ENCODE assay signal across 1 cellular context in genomic region chr5:143562935-143563334, GRCh38.
A peak's percentile ranks its signal among the peaks of the same experiment; 100 is the strongest.
TF ChIP-seq lines count a peak whose summit lies in the region.

No MANE protein-coding gene starts in this region.

TF ChIP-seq in HepG2, 621 proteins besides CTCF, POLR2A, EP300 and RAD21 (continued from another document and continues in another):
- TF ChIP-seq JARID2 (CRISPR knock-in tag; IDR thresholded peaks at IDR 0.05; ENCODE audit: insufficient replicate concordance), result no peak
- peak; percentile 75 for TF ChIP-seq CEBPG (CRISPR knock-in tag; IDR thresholded peaks at IDR 0.05)
- no peak for TF ChIP-seq BHLHE40 (IDR thresholded peaks at IDR 0.05; ENCODE audit: low read length)
- TF ChIP-seq ZNF225 (CRISPR knock-in tag; IDR thresholded peaks at IDR 0.05), result no peak
- TF ChIP-seq, protein P1, sequence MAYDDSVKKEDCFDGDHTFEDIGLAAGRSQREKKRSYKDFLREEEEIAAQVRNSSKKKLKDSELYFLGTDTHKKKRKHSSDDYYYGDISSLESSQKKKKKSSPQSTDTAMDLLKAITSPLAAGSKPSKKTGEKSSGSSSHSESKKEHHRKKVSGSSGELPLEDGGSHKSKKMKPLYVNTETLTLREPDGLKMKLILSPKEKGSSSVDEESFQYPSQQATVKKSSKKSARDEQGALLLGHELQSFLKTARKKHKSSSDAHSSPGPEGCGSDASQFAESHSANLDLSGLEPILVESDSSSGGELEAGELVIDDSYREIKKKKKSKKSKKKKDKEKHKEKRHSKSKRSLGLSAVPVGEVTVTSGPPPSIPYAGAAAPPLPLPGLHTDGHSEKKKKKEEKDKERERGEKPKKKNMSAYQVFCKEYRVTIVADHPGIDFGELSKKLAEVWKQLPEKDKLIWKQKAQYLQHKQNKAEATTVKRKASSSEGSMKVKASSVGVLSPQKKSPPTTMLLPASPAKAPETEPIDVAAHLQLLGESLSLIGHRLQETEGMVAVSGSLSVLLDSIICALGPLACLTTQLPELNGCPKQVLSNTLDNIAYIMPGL (CRISPR knock-in tag; IDR thresholded peaks at IDR 0.05; ENCODE audit: borderline replicate concordance in 1 of 2, low read depth in 1 of 2), result no peak
- TF ChIP-seq MEIS2 (CRISPR knock-in tag; IDR thresholded peaks at IDR 0.05), result no peak
- no peak for TF ChIP-seq ZBTB7B (CRISPR knock-in tag; IDR thresholded peaks at IDR 0.05)
- peak; percentile 64 for TF ChIP-seq FOXA3 (CRISPR knock-in tag; IDR thresholded peaks at IDR 0.05)
- no peak for TF ChIP-seq IKZF4 (CRISPR knock-in tag; IDR thresholded peaks at IDR 0.05; ENCODE audit: borderline replicate concordance, low read depth, not compliant biosample characterization)
- peak; percentile 32; the same call in 1 of the 2 replicates for TF ChIP-seq ERF (CRISPR knock-in tag; IDR thresholded peaks at IDR 0.05)
- no peak for TF ChIP-seq ZFYVE20 (CRISPR knock-in tag; IDR thresholded peaks at IDR 0.05; ENCODE audit: borderline replicate concordance, low read depth)
- TF ChIP-seq HMGA1 (CRISPR knock-in tag; conservative IDR thresholded peaks at IDR 0.05), result no peak
- TF ChIP-seq HMG20A (CRISPR knock-in tag; IDR thresholded peaks at IDR 0.05; ENCODE audit: borderline replicate concordance), result peak; percentile 91; the same call in 1 of the 2 replicates
- peak; percentile 19; the same call in 1 of the 2 replicates for TF ChIP-seq ZBTB33 (CRISPR knock-in tag; IDR thresholded peaks at IDR 0.05)
- no peak for TF ChIP-seq TMF1 (CRISPR knock-in tag; IDR thresholded peaks at IDR 0.05; ENCODE audit: low read depth)
- no peak for TF ChIP-seq HNF1A (IDR thresholded peaks at IDR 0.05; ENCODE audit: low read depth)
- TF ChIP-seq HNF1A (CRISPR knock-in tag; IDR thresholded peaks at IDR 0.05; ENCODE audit: borderline replicate concordance), result 0 out of 2 replicates have a peak, but pooled peaks have one; percentile 15
- no peak for TF ChIP-seq ISX (CRISPR knock-in tag; conservative IDR thresholded peaks at IDR 0.05)
- no peak for TF ChIP-seq ZSCAN22 (CRISPR knock-in tag; IDR thresholded peaks at IDR 0.05)
- TF ChIP-seq ZBTB7A (CRISPR knock-in tag; IDR thresholded peaks at IDR 0.05), result no peak
- TF ChIP-seq FOSL2 (CRISPR knock-in tag; IDR thresholded peaks at IDR 0.05), result peak; percentile 82
- peak; percentile 82 for TF ChIP-seq ELF3 (CRISPR knock-in tag; IDR thresholded peaks at IDR 0.05)
- TF ChIP-seq ATF7-NPFF (CRISPR knock-in tag; IDR thresholded peaks at IDR 0.05; ENCODE audit: low read depth), result no peak
- TF ChIP-seq ZNF335 (CRISPR knock-in tag; IDR thresholded peaks at IDR 0.05), result peak; percentile 77
- no peak for TF ChIP-seq NFYB (CRISPR knock-in tag; IDR thresholded peaks at IDR 0.05)
- peak; percentile 71; the same call in 1 of the 2 replicates for TF ChIP-seq MAX (IDR thresholded peaks at IDR 0.05)
- TF ChIP-seq BRF2 (CRISPR knock-in tag; IDR thresholded peaks at IDR 0.05), result no peak
- TF ChIP-seq, protein P2, sequence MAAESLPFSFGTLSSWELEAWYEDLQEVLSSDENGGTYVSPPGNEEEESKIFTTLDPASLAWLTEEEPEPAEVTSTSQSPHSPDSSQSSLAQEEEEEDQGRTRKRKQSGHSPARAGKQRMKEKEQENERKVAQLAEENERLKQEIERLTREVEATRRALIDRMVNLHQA (CRISPR knock-in tag; IDR thresholded peaks at IDR 0.05), result no peak
- TF ChIP-seq MYC (CRISPR knock-in tag; IDR thresholded peaks at IDR 0.05; ENCODE audit: borderline replicate concordance), result no peak
- no peak for TF ChIP-seq CAMTA2 (CRISPR knock-in tag; IDR thresholded peaks at IDR 0.05; ENCODE audit: borderline replicate concordance)
- TF ChIP-seq THAP11 (CRISPR knock-in tag; IDR thresholded peaks at IDR 0.05), result peak; percentile 70
- peak; percentile 42; the same call in 1 of the 2 replicates for TF ChIP-seq HOMEZ (CRISPR knock-in tag; IDR thresholded peaks at IDR 0.05; ENCODE audit: low read depth)
- no peak for TF ChIP-seq USF2 (IDR thresholded peaks at IDR 0.05; ENCODE audit: low read depth, low read length)
- TF ChIP-seq USF2 (CRISPR knock-in tag; IDR thresholded peaks at IDR 0.05; ENCODE audit: borderline replicate concordance), result no peak
- TF ChIP-seq, protein P3, sequence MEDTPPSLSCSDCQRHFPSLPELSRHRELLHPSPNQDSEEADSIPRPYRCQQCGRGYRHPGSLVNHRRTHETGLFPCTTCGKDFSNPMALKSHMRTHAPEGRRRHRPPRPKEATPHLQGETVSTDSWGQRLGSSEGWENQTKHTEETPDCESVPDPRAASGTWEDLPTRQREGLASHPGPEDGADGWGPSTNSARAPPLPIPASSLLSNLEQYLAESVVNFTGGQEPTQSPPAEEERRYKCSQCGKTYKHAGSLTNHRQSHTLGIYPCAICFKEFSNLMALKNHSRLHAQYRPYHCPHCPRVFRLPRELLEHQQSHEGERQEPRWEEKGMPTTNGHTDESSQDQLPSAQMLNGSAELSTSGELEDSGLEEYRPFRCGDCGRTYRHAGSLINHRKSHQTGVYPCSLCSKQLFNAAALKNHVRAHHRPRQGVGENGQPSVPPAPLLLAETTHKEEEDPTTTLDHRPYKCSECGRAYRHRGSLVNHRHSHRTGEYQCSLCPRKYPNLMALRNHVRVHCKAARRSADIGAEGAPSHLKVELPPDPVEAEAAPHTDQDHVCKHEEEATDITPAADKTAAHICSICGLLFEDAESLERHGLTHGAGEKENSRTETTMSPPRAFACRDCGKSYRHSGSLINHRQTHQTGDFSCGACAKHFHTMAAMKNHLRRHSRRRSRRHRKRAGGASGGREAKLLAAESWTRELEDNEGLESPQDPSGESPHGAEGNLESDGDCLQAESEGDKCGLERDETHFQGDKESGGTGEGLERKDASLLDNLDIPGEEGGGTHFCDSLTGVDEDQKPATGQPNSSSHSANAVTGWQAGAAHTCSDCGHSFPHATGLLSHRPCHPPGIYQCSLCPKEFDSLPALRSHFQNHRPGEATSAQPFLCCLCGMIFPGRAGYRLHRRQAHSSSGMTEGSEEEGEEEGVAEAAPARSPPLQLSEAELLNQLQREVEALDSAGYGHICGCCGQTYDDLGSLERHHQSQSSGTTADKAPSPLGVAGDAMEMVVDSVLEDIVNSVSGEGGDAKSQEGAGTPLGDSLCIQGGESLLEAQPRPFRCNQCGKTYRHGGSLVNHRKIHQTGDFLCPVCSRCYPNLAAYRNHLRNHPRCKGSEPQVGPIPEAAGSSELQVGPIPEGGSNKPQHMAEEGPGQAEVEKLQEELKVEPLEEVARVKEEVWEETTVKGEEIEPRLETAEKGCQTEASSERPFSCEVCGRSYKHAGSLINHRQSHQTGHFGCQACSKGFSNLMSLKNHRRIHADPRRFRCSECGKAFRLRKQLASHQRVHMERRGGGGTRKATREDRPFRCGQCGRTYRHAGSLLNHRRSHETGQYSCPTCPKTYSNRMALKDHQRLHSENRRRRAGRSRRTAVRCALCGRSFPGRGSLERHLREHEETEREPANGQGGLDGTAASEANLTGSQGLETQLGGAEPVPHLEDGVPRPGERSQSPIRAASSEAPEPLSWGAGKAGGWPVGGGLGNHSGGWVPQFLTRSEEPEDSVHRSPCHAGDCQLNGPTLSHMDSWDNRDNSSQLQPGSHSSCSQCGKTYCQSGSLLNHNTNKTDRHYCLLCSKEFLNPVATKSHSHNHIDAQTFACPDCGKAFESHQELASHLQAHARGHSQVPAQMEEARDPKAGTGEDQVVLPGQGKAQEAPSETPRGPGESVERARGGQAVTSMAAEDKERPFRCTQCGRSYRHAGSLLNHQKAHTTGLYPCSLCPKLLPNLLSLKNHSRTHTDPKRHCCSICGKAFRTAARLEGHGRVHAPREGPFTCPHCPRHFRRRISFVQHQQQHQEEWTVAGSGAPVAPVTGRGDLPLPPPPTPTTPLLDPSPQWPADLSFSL (CRISPR knock-in tag; IDR thresholded peaks at IDR 0.05), result no peak
- TF ChIP-seq ISL2 (CRISPR knock-in tag; IDR thresholded peaks at IDR 0.05), result peak; percentile 36; the same call in 1 of the 2 replicates
- no peak for TF ChIP-seq ZNF709 (CRISPR knock-in tag; IDR thresholded peaks at IDR 0.05)
